In the genomic region with DNA sequence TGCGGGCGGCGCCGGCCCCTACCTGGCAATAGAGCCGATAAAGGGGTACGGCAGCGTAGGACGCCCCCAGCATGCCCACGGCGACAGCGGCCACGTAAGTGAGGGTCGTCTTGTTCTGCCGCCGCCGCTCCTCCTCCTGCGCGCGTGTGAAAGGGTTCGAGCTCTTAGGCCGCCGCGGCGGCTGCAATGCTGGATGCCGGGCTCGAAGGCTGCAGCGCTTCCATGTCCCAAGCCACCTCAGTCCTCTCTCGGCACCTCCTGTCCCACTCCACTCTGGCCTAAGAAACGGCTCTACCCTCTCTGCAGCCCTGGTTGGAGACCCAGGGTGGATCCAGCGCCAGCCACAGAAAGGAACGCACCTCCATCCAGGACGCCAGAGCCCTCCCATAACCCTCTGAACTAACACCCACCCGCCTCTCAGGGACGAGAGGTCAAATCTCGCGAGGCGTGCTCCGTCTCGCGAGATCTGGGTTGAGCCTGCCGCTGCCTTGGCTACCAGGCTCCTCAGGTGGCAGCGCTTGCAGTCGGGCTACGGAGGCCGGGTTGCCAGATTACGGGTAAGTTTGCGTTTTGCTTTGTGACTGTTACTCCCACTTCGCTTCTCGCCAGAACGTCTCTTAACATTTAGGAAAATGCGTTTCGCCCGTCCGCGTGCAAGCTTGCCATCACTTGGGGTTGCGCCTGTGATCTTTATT, we compare ENCODE assay signal across 1 cellular context.
TF ChIP-seq lines count a peak whose summit lies in the region.

A gene with protein sequence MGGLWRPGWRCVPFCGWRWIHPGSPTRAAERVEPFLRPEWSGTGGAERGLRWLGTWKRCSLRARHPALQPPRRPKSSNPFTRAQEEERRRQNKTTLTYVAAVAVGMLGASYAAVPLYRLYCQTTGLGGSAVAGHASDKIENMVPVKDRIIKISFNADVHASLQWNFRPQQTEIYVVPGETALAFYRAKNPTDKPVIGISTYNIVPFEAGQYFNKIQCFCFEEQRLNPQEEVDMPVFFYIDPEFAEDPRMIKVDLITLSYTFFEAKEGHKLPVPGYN (minus strand): TSS at position 396 of the 695 bp plus-strand sequence. CDS start 8 bp downstream, at position 388.
STXBP4 (plus strand) TSS at position 507 of the 695 bp plus-strand sequence. CDS start 17,455 bp downstream, outside the sequence.

TF ChIP-seq in HepG2, 621 proteins besides CTCF, POLR2A, EP300 and RAD21 (continued from another document and continues in another):
- TF ChIP-seq ZSCAN5A (CRISPR knock-in tag; IDR thresholded peaks at IDR 0.05; ENCODE audit: borderline replicate concordance) (peak; percentile 97), ZNF253 (CRISPR knock-in tag; IDR thresholded peaks at IDR 0.05; ENCODE audit: borderline replicate concordance) (no peak), NAIF1 (CRISPR knock-in tag; IDR thresholded peaks at IDR 0.05; ENCODE audit: borderline replicate concordance) (no peak), PCBP1 (IDR thresholded peaks at IDR 0.05; ENCODE audit: borderline replicate concordance, low read depth, low read length) (no peak), ZNF343 (CRISPR knock-in tag; IDR thresholded peaks at IDR 0.05) (no peak), ZFP36 (IDR thresholded peaks at IDR 0.05; ENCODE audit: borderline replicate concordance, low read depth, low read length, partially characterized antibody) (no peak), NKX3-1 (CRISPR knock-in tag; IDR thresholded peaks at IDR 0.05) (peak; percentile 89), CENPBD1 (CRISPR knock-in tag; IDR thresholded peaks at IDR 0.05; ENCODE audit: borderline replicate concordance, low read depth) (no peak), ZNF747 (CRISPR knock-in tag; IDR thresholded peaks at IDR 0.05; ENCODE audit: borderline replicate concordance) (peak; percentile 78; the same call in 1 of the 2 replicates), TOE1 (CRISPR knock-in tag; IDR thresholded peaks at IDR 0.05) (0 out of 2 replicates have a peak, but pooled peaks have one; percentile 32), STAT5B (CRISPR knock-in tag; IDR thresholded peaks at IDR 0.05) (no peak; the same call in 1 of the 2 replicates), TSC22D2 (CRISPR knock-in tag; IDR thresholded peaks at IDR 0.05; ENCODE audit: borderline replicate concordance) (peak; percentile 58), PTBP1 (IDR thresholded peaks at IDR 0.05; ENCODE audit: low read depth, low read length, poor library complexity, severe bottlenecking) (no peak), PHF5A (CRISPR knock-in tag; IDR thresholded peaks at IDR 0.05; ENCODE audit: low read depth, unreplicated experiment) (peak; percentile 91), ZNF34 (CRISPR knock-in tag; IDR thresholded peaks at IDR 0.05; ENCODE audit: borderline replicate concordance) (no peak), TFDP1 (CRISPR knock-in tag; IDR thresholded peaks at IDR 0.05; ENCODE audit: borderline replicate concordance) (no peak; the same call in 1 of the 2 replicates), CEBPB (IDR thresholded peaks at IDR 0.05; ENCODE audit: borderline replicate concordance, low read depth, low read length) (no peak), ZSCAN21 (CRISPR knock-in tag; IDR thresholded peaks at IDR 0.05; ENCODE audit: borderline replicate concordance) (peak; percentile 79; the same call in 1 of the 2 replicates), HNF4A (CRISPR knock-in tag; IDR thresholded peaks at IDR 0.05) (no peak), FOXM1 (CRISPR knock-in tag; IDR thresholded peaks at IDR 0.05) (no peak), LCORL (IDR thresholded peaks at IDR 0.05) (no peak), LCORL (CRISPR knock-in tag; IDR thresholded peaks at IDR 0.05) (peak; percentile 83), MED1 (CRISPR knock-in tag; IDR thresholded peaks at IDR 0.05) (peak; percentile 79), ZSCAN22 (CRISPR knock-in tag; IDR thresholded peaks at IDR 0.05) (no peak), SNAI1 (CRISPR knock-in tag; IDR thresholded peaks at IDR 0.05; ENCODE audit: borderline replicate concordance) (peak; percentile 85; the same call in 1 of the 2 replicates), TAF15 (IDR thresholded peaks at IDR 0.05; ENCODE audit: low read depth, low read length, poor library complexity, severe bottlenecking) (peak; percentile 29), ARNT (IDR thresholded peaks at IDR 0.05) (no peak), ZMYM2 (CRISPR knock-in tag; IDR thresholded peaks at IDR 0.05) (0 out of 2 replicates have a peak, but pooled peaks have one; percentile 59), RARA (CRISPR knock-in tag; IDR thresholded peaks at IDR 0.05) (peak; percentile 26; the same call in 1 of the 2 replicates), HNF4G (IDR thresholded peaks at IDR 0.05; ENCODE audit: borderline replicate concordance, low read depth, low read length) (no peak), HNF4G (CRISPR knock-in tag; IDR thresholded peaks at IDR 0.05; ENCODE audit: borderline replicate concordance, low read depth) (peak; percentile 61; the same call in 1 of the 2 replicates), HDAC1 (CRISPR knock-in tag; IDR thresholded peaks at IDR 0.05) (peak; percentile 86; the same call in 1 of the 2 replicates), ZBED4 (CRISPR knock-in tag; IDR thresholded peaks at IDR 0.05; ENCODE audit: borderline replicate concordance) (peak; percentile 70; the same call in 1 of the 2 replicates), U2AF2 (IDR thresholded peaks at IDR 0.05; ENCODE audit: low read depth, low read length) (0 out of 2 replicates have a peak, but pooled peaks have one; percentile 59), ZFAT (CRISPR knock-in tag; conservative IDR thresholded peaks at IDR 0.05) (no peak), ERF (CRISPR knock-in tag; IDR thresholded peaks at IDR 0.05) (peak; percentile 81; the same call in 1 of the 2 replicates), KLF12 (CRISPR knock-in tag; IDR thresholded peaks at IDR 0.05; ENCODE audit: borderline replicate concordance) (0 out of 2 replicates have a peak, but pooled peaks have one; percentile 71), ZC3H13 (CRISPR knock-in tag; IDR thresholded peaks at IDR 0.05) (no peak), ZNF564 (CRISPR knock-in tag; IDR thresholded peaks at IDR 0.05) (no peak; the same call in 1 of the 2 replicates), ATF1 (CRISPR knock-in tag; IDR thresholded peaks at IDR 0.05) (no peak), RELA (CRISPR knock-in tag; IDR thresholded peaks at IDR 0.05) (no peak), ZNF17 (CRISPR knock-in tag; IDR thresholded peaks at IDR 0.05) (no peak), ETV6 (CRISPR knock-in tag; conservative IDR thresholded peaks at IDR 0.05) (no peak; the same call in 1 of the 2 replicates), ZNF672 (CRISPR knock-in tag; IDR thresholded peaks at IDR 0.05) (no peak), ZNF251 (CRISPR knock-in tag; IDR thresholded peaks at IDR 0.05) (no peak), KDM3A (CRISPR knock-in tag; IDR thresholded peaks at IDR 0.05; ENCODE audit: low read depth) (no peak; the same call in 1 of the 2 replicates), ZNF775 (CRISPR knock-in tag; IDR thresholded peaks at IDR 0.05; ENCODE audit: borderline replicate concordance) (no peak), NBN (conservative IDR thresholded peaks at IDR 0.05) (no peak), HMG20A (CRISPR knock-in tag; IDR thresholded peaks at IDR 0.05; ENCODE audit: borderline replicate concordance) (no peak), EEA1 (CRISPR knock-in tag; IDR thresholded peaks at IDR 0.05; ENCODE audit: borderline replicate concordance) (no peak; the same call in 1 of the 2 replicates)
- TF ChIP-seq, protein P1, sequence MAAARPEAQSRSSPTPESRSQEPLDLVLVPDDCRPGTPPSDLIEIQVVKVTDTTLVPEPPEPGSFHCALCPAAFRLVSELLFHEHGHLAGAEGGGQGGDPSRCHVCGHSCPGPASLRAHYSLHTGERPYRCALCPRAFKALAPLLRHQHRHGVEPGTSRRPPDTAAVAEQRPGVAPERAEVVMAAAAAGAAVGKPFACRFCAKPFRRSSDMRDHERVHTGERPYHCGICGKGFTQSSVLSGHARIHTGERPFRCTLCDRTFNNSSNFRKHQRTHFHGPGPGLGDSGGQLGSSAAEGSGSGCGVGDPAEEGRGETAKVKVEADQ (CRISPR knock-in tag; IDR thresholded peaks at IDR 0.05; ENCODE audit: borderline replicate concordance) = peak; percentile 83; the same call in 1 of the 2 replicates
- TF ChIP-seq, protein P2, sequence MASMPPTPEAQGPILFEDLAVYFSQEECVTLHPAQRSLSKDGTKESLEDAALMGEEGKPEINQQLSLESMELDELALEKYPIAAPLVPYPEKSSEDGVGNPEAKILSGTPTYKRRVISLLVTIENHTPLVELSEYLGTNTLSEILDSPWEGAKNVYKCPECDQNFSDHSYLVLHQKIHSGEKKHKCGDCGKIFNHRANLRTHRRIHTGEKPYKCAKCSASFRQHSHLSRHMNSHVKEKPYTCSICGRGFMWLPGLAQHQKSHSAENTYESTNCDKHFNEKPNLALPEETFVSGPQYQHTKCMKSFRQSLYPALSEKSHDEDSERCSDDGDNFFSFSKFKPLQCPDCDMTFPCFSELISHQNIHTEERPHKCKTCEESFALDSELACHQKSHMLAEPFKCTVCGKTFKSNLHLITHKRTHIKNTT (CRISPR knock-in tag; IDR thresholded peaks at IDR 0.05) = no peak
- TF ChIP-seq, protein P3, sequence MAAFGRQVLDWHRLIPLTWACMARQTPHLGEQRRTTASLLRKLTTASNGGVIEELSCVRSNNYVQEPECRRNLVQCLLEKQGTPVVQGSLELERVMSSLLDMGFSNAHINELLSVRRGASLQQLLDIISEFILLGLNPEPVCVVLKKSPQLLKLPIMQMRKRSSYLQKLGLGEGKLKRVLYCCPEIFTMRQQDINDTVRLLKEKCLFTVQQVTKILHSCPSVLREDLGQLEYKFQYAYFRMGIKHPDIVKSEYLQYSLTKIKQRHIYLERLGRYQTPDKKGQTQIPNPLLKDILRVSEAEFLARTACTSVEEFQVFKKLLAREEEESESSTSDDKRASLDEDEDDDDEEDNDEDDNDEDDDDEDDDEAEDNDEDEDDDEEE (CRISPR knock-in tag; IDR thresholded peaks at IDR 0.05) = 0 out of 2 replicates have a peak, but pooled peaks have one; percentile 50
- TF ChIP-seq, protein P4, sequence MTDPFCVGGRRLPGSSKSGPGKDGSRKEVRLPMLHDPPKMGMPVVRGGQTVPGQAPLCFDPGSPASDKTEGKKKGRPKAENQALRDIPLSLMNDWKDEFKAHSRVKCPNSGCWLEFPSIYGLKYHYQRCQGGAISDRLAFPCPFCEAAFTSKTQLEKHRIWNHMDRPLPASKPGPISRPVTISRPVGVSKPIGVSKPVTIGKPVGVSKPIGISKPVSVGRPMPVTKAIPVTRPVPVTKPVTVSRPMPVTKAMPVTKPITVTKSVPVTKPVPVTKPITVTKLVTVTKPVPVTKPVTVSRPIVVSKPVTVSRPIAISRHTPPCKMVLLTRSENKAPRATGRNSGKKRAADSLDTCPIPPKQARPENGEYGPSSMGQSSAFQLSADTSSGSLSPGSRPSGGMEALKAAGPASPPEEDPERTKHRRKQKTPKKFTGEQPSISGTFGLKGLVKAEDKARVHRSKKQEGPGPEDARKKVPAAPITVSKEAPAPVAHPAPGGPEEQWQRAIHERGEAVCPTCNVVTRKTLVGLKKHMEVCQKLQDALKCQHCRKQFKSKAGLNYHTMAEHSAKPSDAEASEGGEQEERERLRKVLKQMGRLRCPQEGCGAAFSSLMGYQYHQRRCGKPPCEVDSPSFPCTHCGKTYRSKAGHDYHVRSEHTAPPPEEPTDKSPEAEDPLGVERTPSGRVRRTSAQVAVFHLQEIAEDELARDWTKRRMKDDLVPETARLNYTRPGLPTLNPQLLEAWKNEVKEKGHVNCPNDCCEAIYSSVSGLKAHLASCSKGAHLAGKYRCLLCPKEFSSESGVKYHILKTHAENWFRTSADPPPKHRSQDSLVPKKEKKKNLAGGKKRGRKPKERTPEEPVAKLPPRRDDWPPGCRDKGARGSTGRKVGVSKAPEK (CRISPR knock-in tag; IDR thresholded peaks at IDR 0.05; ENCODE audit: borderline replicate concordance) = 0 out of 2 replicates have a peak, but pooled peaks have one; percentile 15
